In genomic region chr1:202577381-202577780, GRCh38 we compare ENCODE assay signal across 1 cellular context.
A peak's percentile ranks its signal among the peaks of the same experiment; 100 is the strongest.
TF ChIP-seq lines count a peak whose summit lies in the region.

No MANE protein-coding gene starts in this region.

TF ChIP-seq in K562, 482 proteins besides CTCF, POLR2A, EP300 and RAD21 (continued from another document):
- TF ChIP-seq NCOR1 (IDR thresholded peaks at IDR 0.05): peak; percentile 79
- TF ChIP-seq NFIC (IDR thresholded peaks at IDR 0.05): peak; percentile 38
- TF ChIP-seq KLF16 (IDR thresholded peaks at IDR 0.05): 0 out of 2 replicates have a peak, but pooled peaks have one; percentile 15
- no peak for TF ChIP-seq HBP1 (CRISPR knock-in tag; IDR thresholded peaks at IDR 0.05)
- TF ChIP-seq HES1 (IDR thresholded peaks at IDR 0.05; ENCODE audit: low read depth): no peak
- TF ChIP-seq ARID3B (CRISPR knock-in tag; IDR thresholded peaks at IDR 0.05; ENCODE audit: borderline replicate concordance): no peak
- peak; percentile 87; the same call in 1 of the 2 replicates for TF ChIP-seq ZNF384 (IDR thresholded peaks at IDR 0.05; ENCODE audit: low read depth, low read length)
- TF ChIP-seq CBFA2T2 (conservative IDR thresholded peaks at IDR 0.05): peak; percentile 83
- TF ChIP-seq ZNF212 (CRISPR knock-in tag; IDR thresholded peaks at IDR 0.05): no peak
- TF ChIP-seq SMAD4 (CRISPR knock-in tag; conservative IDR thresholded peaks at IDR 0.05): peak; percentile 88
- TF ChIP-seq PHF8 (IDR thresholded peaks at IDR 0.05; ENCODE audit: borderline replicate concordance, low read length): no peak
- TF ChIP-seq CBX3 (IDR thresholded peaks at IDR 0.05; ENCODE audit: borderline replicate concordance in 1 of 2, low read length in 2 of 2): peak in 1 of 2 experiments; percentile 51; a peak in 1 of 3 replicates
- TF ChIP-seq JUND (IDR thresholded peaks at IDR 0.05; ENCODE audit: borderline replicate concordance, low read depth, low read length): no peak
- no peak for TF ChIP-seq JUND (tag; IDR thresholded peaks at IDR 0.05; ENCODE audit: borderline replicate concordance, low read depth, low read length)
- no peak for TF ChIP-seq ZNF146 (CRISPR knock-in tag; IDR thresholded peaks at IDR 0.05; ENCODE audit: unreplicated experiment)
- TF ChIP-seq, protein P1, sequence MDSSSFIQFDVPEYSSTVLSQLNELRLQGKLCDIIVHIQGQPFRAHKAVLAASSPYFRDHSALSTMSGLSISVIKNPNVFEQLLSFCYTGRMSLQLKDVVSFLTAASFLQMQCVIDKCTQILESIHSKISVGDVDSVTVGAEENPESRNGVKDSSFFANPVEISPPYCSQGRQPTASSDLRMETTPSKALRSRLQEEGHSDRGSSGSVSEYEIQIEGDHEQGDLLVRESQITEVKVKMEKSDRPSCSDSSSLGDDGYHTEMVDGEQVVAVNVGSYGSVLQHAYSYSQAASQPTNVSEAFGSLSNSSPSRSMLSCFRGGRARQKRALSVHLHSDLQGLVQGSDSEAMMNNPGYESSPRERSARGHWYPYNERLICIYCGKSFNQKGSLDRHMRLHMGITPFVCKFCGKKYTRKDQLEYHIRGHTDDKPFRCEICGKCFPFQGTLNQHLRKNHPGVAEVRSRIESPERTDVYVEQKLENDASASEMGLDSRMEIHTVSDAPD (CRISPR knock-in tag; IDR thresholded peaks at IDR 0.05): peak; percentile 50; the same call in 1 of the 2 replicates
- TF ChIP-seq KLF13 (tag; IDR thresholded peaks at IDR 0.05; ENCODE audit: borderline replicate concordance, low read depth): no peak
- TF ChIP-seq ZKSCAN1 (IDR thresholded peaks at IDR 0.05; ENCODE audit: low read depth, low read length): peak; percentile 56; the same call in 1 of the 2 replicates
- TF ChIP-seq BDP1 (IDR thresholded peaks at IDR 0.05; ENCODE audit: insufficient read depth, insufficient read length): no peak
- no peak for TF ChIP-seq XRCC3 (IDR thresholded peaks at IDR 0.05)
- TF ChIP-seq DIDO1 (tag; IDR thresholded peaks at IDR 0.05; ENCODE audit: low read depth): no peak
- no peak for TF ChIP-seq RFX7 (CRISPR knock-in tag; IDR thresholded peaks at IDR 0.05)
- TF ChIP-seq XRCC5 (IDR thresholded peaks at IDR 0.05; ENCODE audit: low read depth, low read length): no peak
- no peak for TF ChIP-seq GTF2B (IDR thresholded peaks at IDR 0.05; ENCODE audit: extremely low read depth, insufficient read length)
- peak; percentile 68 for TF ChIP-seq SOX6 (IDR thresholded peaks at IDR 0.05)
- TF ChIP-seq CHD2 (IDR thresholded peaks at IDR 0.05; ENCODE audit: low read depth, low read length): no peak
- TF ChIP-seq MTA2 (IDR thresholded peaks at IDR 0.05; ENCODE audit: low read depth): peak; percentile 70
- peak; percentile 73 for TF ChIP-seq SMARCA4 (IDR thresholded peaks at IDR 0.05)
- TF ChIP-seq RNF2 (IDR thresholded peaks at IDR 0.05): no peak
- TF ChIP-seq TCF3 (CRISPR knock-in tag; IDR thresholded peaks at IDR 0.05): peak; percentile 88
- peak; percentile 72; the same call in 1 of the 2 replicates for TF ChIP-seq HDAC2 (IDR thresholded peaks at IDR 0.05)
- no peak for TF ChIP-seq U2AF2 (optimal IDR thresholded peaks at IDR 0.05; ENCODE audit: low read depth, low read length)
- TF ChIP-seq FOXM1 (IDR thresholded peaks at IDR 0.05; ENCODE audit: low read depth): peak; percentile 55; the same call in 1 of the 2 replicates
- TF ChIP-seq FOXM1 (CRISPR knock-in tag; IDR thresholded peaks at IDR 0.05; ENCODE audit: low read depth): no peak
- no peak for TF ChIP-seq SRSF7 (optimal IDR thresholded peaks at IDR 0.05; ENCODE audit: low read depth, low read length)
- TF ChIP-seq KDM1A (IDR thresholded peaks at IDR 0.05): peak; percentile 67 to 79
- no peak for TF ChIP-seq ZNF668 (CRISPR knock-in tag; IDR thresholded peaks at IDR 0.05)
- peak in 1 of 2 experiments; percentile 63; a peak in 2 of 4 replicates for TF ChIP-seq HDAC1 (IDR thresholded peaks at IDR 0.05)
- peak; percentile 60 for TF ChIP-seq POLR2AphosphoS5 (IDR thresholded peaks at IDR 0.05; ENCODE audit: control insufficient read depth, insufficient read depth, low read depth, low read length)
- peak; percentile 62; the same call in 1 of the 2 replicates for TF ChIP-seq GATA2 (CRISPR knock-in tag; IDR thresholded peaks at IDR 0.05)
- no peak for TF ChIP-seq CBFB (CRISPR knock-in tag; IDR thresholded peaks at IDR 0.05)
- TF ChIP-seq YY1 (IDR thresholded peaks at IDR 0.05; ENCODE audit: borderline replicate concordance in 1 of 3, control insufficient read depth in 1 of 3, extremely low read depth in 1 of 3, insufficient read depth in 3 of 3, insufficient read length in 1 of 3, insufficient replicate concordance in 2 of 3, low read depth in 1 of 3, low read length in 2 of 3): no peak
- peak; percentile 56 for TF ChIP-seq PRDM10 (IDR thresholded peaks at IDR 0.05; ENCODE audit: partially characterized antibody)
- no peak for TF ChIP-seq HSF4 (CRISPR knock-in tag; IDR thresholded peaks at IDR 0.05; ENCODE audit: borderline replicate concordance)
- TF ChIP-seq ARID1B (IDR thresholded peaks at IDR 0.05): peak; percentile 85
- TF ChIP-seq, protein P2, sequence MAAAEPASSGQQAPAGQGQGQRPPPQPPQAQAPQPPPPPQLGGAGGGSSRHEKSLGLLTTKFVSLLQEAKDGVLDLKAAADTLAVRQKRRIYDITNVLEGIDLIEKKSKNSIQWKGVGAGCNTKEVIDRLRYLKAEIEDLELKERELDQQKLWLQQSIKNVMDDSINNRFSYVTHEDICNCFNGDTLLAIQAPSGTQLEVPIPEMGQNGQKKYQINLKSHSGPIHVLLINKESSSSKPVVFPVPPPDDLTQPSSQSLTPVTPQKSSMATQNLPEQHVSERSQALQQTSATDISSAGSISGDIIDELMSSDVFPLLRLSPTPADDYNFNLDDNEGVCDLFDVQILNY (CRISPR knock-in tag; IDR thresholded peaks at IDR 0.05): no peak
- TF ChIP-seq CBFA2T3 (IDR thresholded peaks at IDR 0.05): peak; percentile 91
- no peak for TF ChIP-seq FIP1L1 (IDR thresholded peaks at IDR 0.05; ENCODE audit: low read depth, low read length, poor library complexity, severe bottlenecking)
- TF ChIP-seq STAT5A (IDR thresholded peaks at IDR 0.05; ENCODE audit: borderline replicate concordance, low read length): peak; percentile 75
